In genomic region chr10:3975016-3975415, GRCh38 we compare ENCODE assay signal across 14 cellular contexts.
A peak's percentile ranks its signal among the peaks of the same experiment; 100 is the strongest.
DNase-seq lines count a peak whose midpoint lies in the region; ATAC-seq and TF ChIP-seq lines count a peak whose summit lies in the region.
"Had no signal": no experiment of that assay in that cellular context is flagged by ENCODE, and none has a peak within 500 bp of the region (broad histone marks: within the 10 kb centered on the region; RNA-seq: fewer than 3 reads in every experiment).

No MANE protein-coding gene starts in this region.

- no peak overlapping the region for H3K18ac ChIP-seq in neuronal stem cell (ENCODE audit: low read length)

- POLR2A ChIA-PET in activated naive CD8-positive, alpha-beta T cell treated with anti-CD3 and anti-CD28 coated beads, Interleukin-2, amount 10 ng/mL, durations not matched to agents 7 days and 5 days (lab: Charles Lee): interaction anchor here (1.3 to 7.1 kb wide), 5 partner anchors 13 to 196 kb away, joined by 4 to 114 read pairs (median 7); partner anchors contain the start of gene KLF6
- POLR2A ChIA-PET in CD4-positive, alpha-beta memory T cell (lab: Charles Lee; ENCODE audit: partially characterized antibody): interaction anchor here (1.1 to 9.2 kb wide), 6 partner anchors 29 to 192 kb away, joined by 3 to 179 read pairs (median 25); partner anchors contain the start of gene KLF6
- POLR2A ChIA-PET in RWPE1 (lab: Yijun Ruan, JAX; ENCODE audit: low non-redundant PET): no interaction called here

- peaks cover 49% of the 10 kb centered on the region for H3K4me1 Mint-ChIP-seq in activated naive CD8-positive, alpha-beta T cell treated with anti-CD3 and anti-CD28 coated beads, Interleukin-2, amount 10 ng/mL, durations not matched to agents 7 days and 5 days
- H3K4me1 Mint-ChIP-seq in activated naive CD8-positive, alpha-beta T cell treated with anti-CD3 and anti-CD28 coated beads for 36 hours: peaks cover 46% of the 10 kb centered on the region
- H3K4me1 Mint-ChIP-seq in T-helper 17 cell: peaks cover 36% of the 10 kb centered on the region
- peaks cover 34 to 49% (median 44%) of the 10 kb centered on the region in 4 donors for H3K4me1 Mint-ChIP-seq in CD4-positive, alpha-beta memory T cell

- ATAC-seq in activated naive CD8-positive, alpha-beta T cell treated with anti-CD3 and anti-CD28 coated beads, Interleukin-2, amount 10 ng/mL, durations not matched to agents 7 days and 5 days (ENCODE audit: low read depth): no peak
- ATAC-seq in T-helper 17 cell (no peak), left cardiac atrium (no peak), HG02610 (IDR thresholded peaks at IDR 0.05; ENCODE audit: unreplicated experiment) (no peak)

- CTCF ChIA-PET in CD4-positive, alpha-beta memory T cell (lab: Charles Lee; ENCODE audit: partially characterized antibody): interaction anchor here (1.4 to 1.5 kb wide), 2 partner anchors 14 to 27 kb away, joined by 3 to 5 read pairs; no protein-coding TSS in a partner anchor
- CTCF ChIA-PET in RWPE1 (lab: Yijun Ruan, JAX): interaction anchor here (1.0 kb wide), 1 partner anchor 48 kb away, joined by 4 read pairs; no protein-coding TSS in a partner anchor

- H2BK12ac ChIP-seq in neuronal stem cell (ENCODE audit: low read length): no peak overlapping the region

- no peaks in the 10 kb centered on the region for H3K27me3 ChIP-seq in neuronal stem cell (ENCODE audit: control insufficient read depth in 3 of 3, insufficient read depth in 3 of 3, low read depth in 1 of 3, low read length in 3 of 3)
- H3K27me3 ChIP-seq in CD4-positive, alpha-beta memory T cell (ENCODE audit: insufficient read depth, low read length): no peaks in the 10 kb centered on the region
- H3K27me3 ChIP-seq: BE2C had no signal

- H2BK15ac ChIP-seq in neuronal stem cell (ENCODE audit: low read length): no peak overlapping the region

- no CpG with 5 or more reads among the region's 9 CpGs for WGBS in neuronal stem cell (ENCODE audit: extremely low coverage in 2 of 2, insufficient read length in 2 of 2, insufficient replicate concordance in 1 of 2), 2 donors

- no peaks in the 10 kb centered on the region for H3K79me1 ChIP-seq in neuronal stem cell (ENCODE audit: low read depth, low read length)

- H3K23ac ChIP-seq in neuronal stem cell (ENCODE audit: low read depth, low read length, poor library complexity): no peak overlapping the region

- H3K9ac ChIP-seq in neuronal stem cell (ENCODE audit: low read depth, low read length, poor library complexity): no peak overlapping the region

- no peak overlapping the region for H2AK5ac ChIP-seq in neuronal stem cell (ENCODE audit: low read depth, low read length)

- no peaks in the 10 kb centered on the region for H3K27me3 Mint-ChIP-seq in activated naive CD8-positive, alpha-beta T cell treated with anti-CD3 and anti-CD28 coated beads, Interleukin-2, amount 10 ng/mL, durations not matched to agents 7 days and 5 days
- no peaks in the 10 kb centered on the region for H3K27me3 Mint-ChIP-seq in activated naive CD8-positive, alpha-beta T cell treated with anti-CD3 and anti-CD28 coated beads for 36 hours
- H3K27me3 Mint-ChIP-seq in T-helper 17 cell: no peaks in the 10 kb centered on the region
- no peaks in the 10 kb centered on the region for H3K27me3 Mint-ChIP-seq in CD4-positive, alpha-beta memory T cell
- H3K27me3 Mint-ChIP-seq: CD4-positive, alpha-beta T cell had no signal

- no peak overlapping the region for H3K4ac ChIP-seq in neuronal stem cell (ENCODE audit: low read length)

- peaks cover 39% of the 10 kb centered on the region for H3K36me3 Mint-ChIP-seq in activated naive CD8-positive, alpha-beta T cell treated with anti-CD3 and anti-CD28 coated beads, Interleukin-2, amount 10 ng/mL, durations not matched to agents 7 days and 5 days
- H3K36me3 Mint-ChIP-seq in activated naive CD8-positive, alpha-beta T cell treated with anti-CD3 and anti-CD28 coated beads for 36 hours: peaks cover 8% of the 10 kb centered on the region
- H3K36me3 Mint-ChIP-seq in T-helper 17 cell (ENCODE audit: low read depth): no peaks in the 10 kb centered on the region
- no peaks in the 10 kb centered on the region for H3K36me3 Mint-ChIP-seq in CD4-positive, alpha-beta memory T cell

- peak overlapping the region; percentile 64 for H2AFZ ChIP-seq in neuronal stem cell (ENCODE audit: low read length)

- no peak overlapping the region for H3K27ac ChIP-seq in neuronal stem cell (replicated peaks; ENCODE audit: low read length)
- H3K27ac ChIP-seq in CD4-positive, alpha-beta memory T cell (ENCODE audit: low read depth, low read length): no peak overlapping the region
- no peak overlapping the region for H3K27ac ChIP-seq in RWPE1

- no peak overlapping the region for H3K4me3 ChIP-seq in neuronal stem cell (ENCODE audit: low read length in 2 of 2)
- H3K4me3 ChIP-seq in CD4-positive, alpha-beta memory T cell (ENCODE audit: low read length in 2 of 2): no peak overlapping the region

- no peak overlapping the region for H3K4me2 ChIP-seq in neuronal stem cell (ENCODE audit: insufficient read depth, low read length, poor library complexity, severe bottlenecking)

- H4K8ac ChIP-seq in neuronal stem cell (ENCODE audit: low read depth, low read length): no peak overlapping the region

- H3K14ac ChIP-seq in neuronal stem cell (ENCODE audit: low read length): no peak overlapping the region

- H3K36me3 ChIP-seq in neuronal stem cell (replicated peaks in 1 of 2; ENCODE audit: control insufficient read depth in 2 of 2, insufficient read depth in 2 of 2, low read length in 2 of 2): no peaks in the 10 kb centered on the region
- H3K36me3 ChIP-seq in CD4-positive, alpha-beta memory T cell (ENCODE audit: insufficient read depth, low read length): no peaks in the 10 kb centered on the region
- H3K36me3 ChIP-seq: BE2C had no signal

- H3K4me3 Mint-ChIP-seq in activated naive CD8-positive, alpha-beta T cell treated with anti-CD3 and anti-CD28 coated beads, Interleukin-2, amount 10 ng/mL, durations not matched to agents 7 days and 5 days: no peak overlapping the region
- no peak overlapping the region for H3K4me3 Mint-ChIP-seq in activated naive CD8-positive, alpha-beta T cell treated with anti-CD3 and anti-CD28 coated beads for 36 hours
- H3K4me3 Mint-ChIP-seq in T-helper 17 cell: no peak overlapping the region
- peak overlapping the region in 3 of 8 donors; percentile 4 to 13 (median 9) for H3K4me3 Mint-ChIP-seq in CD4-positive, alpha-beta memory T cell
- H3K4me3 Mint-ChIP-seq: CD4-positive, alpha-beta T cell had no signal

- H4K91ac ChIP-seq in neuronal stem cell (ENCODE audit: low read depth, low read length, poor library complexity): no peak overlapping the region

- no peak for DNase-seq in activated naive CD8-positive, alpha-beta T cell treated with anti-CD3 and anti-CD28 coated beads, Interleukin-2, amount 10 ng/mL, durations not matched to agents 7 days and 5 days
- DNase-seq in activated naive CD8-positive, alpha-beta T cell treated with anti-CD3 and anti-CD28 coated beads for 36 hours: no peak
- DNase-seq in T-helper 17 cell (no peak), left cardiac atrium (peak; percentile 37), neuronal stem cell (ENCODE audit: low spot score) (no peak), RWPE1 (ENCODE audit: low spot score) (no peak)
- DNase-seq in CD4-positive, alpha-beta memory T cell: no peak
- DNase-seq: BE2C; CD4-positive, alpha-beta T cell; NCI-H1105; NCI-H2081 treated with DMSO at 0.1 percent for 48 hours; NK-92 treated with Interleukin-12 subunit alpha and Interleukin-12 subunit beta, amount 100 ng/mL, for 24 hours; SHP77 treated with DMSO at 0.1 percent for 48 hours had no signal

- no peak overlapping the region for H2BK120ac ChIP-seq in neuronal stem cell (ENCODE audit: low read depth, low read length)

- no peak for TF ChIP-seq CTCF in RWPE1 (conservative IDR thresholded peaks at IDR 0.05; ENCODE audit: low read depth)

- H2BK5ac ChIP-seq in neuronal stem cell (ENCODE audit: low read length): no peak overlapping the region

- H3K27ac Mint-ChIP-seq in activated naive CD8-positive, alpha-beta T cell treated with anti-CD3 and anti-CD28 coated beads, Interleukin-2, amount 10 ng/mL, durations not matched to agents 7 days and 5 days: peak overlapping the region; percentile 47
- no peak overlapping the region for H3K27ac Mint-ChIP-seq in activated naive CD8-positive, alpha-beta T cell treated with anti-CD3 and anti-CD28 coated beads for 36 hours
- H3K27ac Mint-ChIP-seq in T-helper 17 cell: peak overlapping the region; percentile 1
- H3K27ac Mint-ChIP-seq in CD4-positive, alpha-beta memory T cell: peak overlapping the region in 2 of 7 donors; percentile 5 to 65
- H3K27ac Mint-ChIP-seq: CD4-positive, alpha-beta T cell had no signal

- H3K4me1 ChIP-seq in neuronal stem cell (ENCODE audit: control insufficient read depth in 2 of 2, insufficient read depth in 1 of 2, low read depth in 1 of 2, low read length in 2 of 2): no peaks in the 10 kb centered on the region
- peaks cover 94% of the 10 kb centered on the region for H3K4me1 ChIP-seq in CD4-positive, alpha-beta memory T cell (ENCODE audit: insufficient read depth, low read length)
- H3K4me1 ChIP-seq: BE2C had no signal

- no peaks in the 10 kb centered on the region for H3K9me3 ChIP-seq in T-helper 17 cell (ENCODE audit: control insufficient read depth, low read length, poor library complexity, severe bottlenecking)
- H3K9me3 ChIP-seq in neuronal stem cell (replicated peaks in 1 of 2; ENCODE audit: control insufficient read depth in 2 of 2, insufficient read depth in 1 of 2, low read depth in 1 of 2, low read length in 2 of 2): peaks cover 2 to 10% of the 10 kb centered on the region in 2 donors
- no peaks in the 10 kb centered on the region for H3K9me3 ChIP-seq in CD4-positive, alpha-beta memory T cell (ENCODE audit: control insufficient read depth in 1 of 2, low read length in 2 of 2)
- H3K9me3 ChIP-seq: BE2C had no signal

- intact Hi-C loops in left cardiac atrium (cut with DNase I): no loop called here
- intact Hi-C loops in CD4-positive, alpha-beta memory T cell (cut with micrococcal nuclease): loop anchor here (10.0 kb wide), 2 partner anchors 190 to 680 kb away; partner anchors contain the start of gene KLF6

- H3K9me3 Mint-ChIP-seq in activated naive CD8-positive, alpha-beta T cell treated with anti-CD3 and anti-CD28 coated beads, Interleukin-2, amount 10 ng/mL, durations not matched to agents 7 days and 5 days: peaks cover 7% of the 10 kb centered on the region
- H3K9me3 Mint-ChIP-seq in activated naive CD8-positive, alpha-beta T cell treated with anti-CD3 and anti-CD28 coated beads for 36 hours: peaks cover 11% of the 10 kb centered on the region
- H3K9me3 Mint-ChIP-seq in CD4-positive, alpha-beta memory T cell: peaks cover 0 to 4% (median 0%) of the 10 kb centered on the region in 8 donors
